ENCODE assay signal across 9 cellular contexts in the genomic region with DNA sequence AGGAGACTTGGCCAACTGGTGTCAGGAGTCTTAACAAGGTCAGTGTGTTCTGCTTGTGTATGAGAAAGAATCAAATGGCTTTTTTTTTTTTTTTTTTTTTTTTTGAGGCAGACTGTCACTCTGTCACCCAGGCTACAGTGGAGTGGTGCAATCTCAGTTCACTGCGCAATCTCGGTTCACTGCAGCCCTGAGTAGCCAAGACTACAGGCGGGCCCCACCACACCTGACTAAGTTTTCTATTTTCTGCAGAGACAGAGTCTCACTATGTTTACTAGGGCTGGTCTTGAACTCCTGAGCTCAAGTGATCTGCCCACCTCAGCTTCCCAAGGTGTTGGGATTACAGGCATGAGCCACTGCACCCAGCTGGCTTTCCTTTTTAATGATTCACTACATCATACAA. TPM values are rescaled to one million over a fixed set of nuclear protein-coding genes. Genes with fewer than 3 reads are reported as not detected.
DNase-seq lines count a peak whose midpoint lies in the region; ATAC-seq, FAIRE-seq and TF ChIP-seq lines count a peak whose summit lies in the region.
"Had no signal": no experiment of that assay in that cellular context is flagged by ENCODE, and none has a peak within 500 bp of the region (broad histone marks: within the 10 kb centered on the region; RNA-seq: fewer than 3 reads in every experiment).

No MANE protein-coding gene starts in this region.

- H3K27ac Mint-ChIP-seq in osteocyte (ENCODE audit: unreplicated experiment) = no peak overlapping the region

- POLR2A ChIA-PET in HepG2 (lab: Yijun Ruan, JAX) = no interaction called here
- POLR2A ChIA-PET in PC-3 (lab: Charles Lee; ENCODE audit: unreplicated experiment) = interaction anchor here (0.5 kb wide), 1 partner anchor 274 kb away, joined by 5 read pairs; no protein-coding TSS in a partner anchor

- in situ Hi-C loops in HepG2 (cut with HindIII; ENCODE audit: extremely low pct_ligation_motif_present, low pct_unique_long_range_greater_than_20kb) (no loop called here), gastrocnemius medialis (cut with MboI; ENCODE audit: low sequenced_read_pairs in 4 of 4) (no loop called here)

- 49% methylated on average over 3 of the region's 3 CpGs for WGBS in right lobe of liver (ENCODE audit: insufficient coverage, low coverage, low lambda C conversion rate, missing lambda C conversion rate)
- WGBS in HepG2 (ENCODE audit: low lambda C conversion rate) = 22% methylated on average over 3 of the region's 3 CpGs

- no peaks in the 10 kb centered on the region for H3K36me3 Mint-ChIP-seq in osteocyte (ENCODE audit: unreplicated experiment)

- BruUV-seq in HepG2 (replicated peaks; lab: Mats Ljungman, UMichigan) = no TSS peak
- no TSS peak for BruUV-seq in PC-3 (replicated peaks; lab: Mats Ljungman, UMichigan)

- no peaks in the 10 kb centered on the region for H3K9me3 Mint-ChIP-seq in osteocyte (ENCODE audit: unreplicated experiment)

- no peak for TF ChIP-seq EP300 in HepG2 (IDR thresholded peaks at IDR 0.05; ENCODE audit: low read depth in 2 of 2, low read length in 2 of 2)
- no peak for TF ChIP-seq EP300 in HepG2 (CRISPR knock-in tag; IDR thresholded peaks at IDR 0.05; ENCODE audit: borderline replicate concordance)

- no peak overlapping the region for H3K9ac ChIP-seq in HepG2 (ENCODE audit: insufficient read depth, low read depth, low read length)
- no peak overlapping the region for H3K9ac ChIP-seq in PC-3 (ENCODE audit: low read length)

- no peak for FAIRE-seq in HepG2 (lab: Jason Lieb, UNC)

- H3K27me3 ChIP-seq in right lobe of liver (no peaks in the 10 kb centered on the region), HepG2 (ENCODE audit: control insufficient read depth in 1 of 2, insufficient read depth in 2 of 2, low read length in 2 of 2) (no peaks in the 10 kb centered on the region), gastrocnemius medialis (peaks cover 0 to 3% (median 0%) of the 10 kb centered on the region in 3 donors), PC-3 (ENCODE audit: low read length) (no peaks in the 10 kb centered on the region)

- intact Hi-C loops in right lobe of liver (cut with DNase I) = no loop called here
- intact Hi-C loops in HepG2 (cut with micrococcal nuclease; ENCODE audit: unreplicated experiment) = no loop called here
- intact Hi-C loops in gastrocnemius medialis (cut with DNase I; ENCODE audit: low total_unique reads) = loop anchor here (5.0 kb wide), 1 partner anchor 66 kb away; no protein-coding TSS in a partner anchor
- intact Hi-C loops in PC-3 (cut with micrococcal nuclease) = no loop called here

- TF ChIP-seq CTCF in right lobe of liver (IDR thresholded peaks at IDR 0.05) (no peak), HepG2 (CRISPR knock-in tag; IDR thresholded peaks at IDR 0.05) (no peak), gastrocnemius medialis (IDR thresholded peaks at IDR 0.05 in 4 of 5, conservative IDR thresholded peaks at IDR 0.05 in 1 of 5) (no peak), osteocyte (IDR thresholded peaks at IDR 0.05) (no peak), PC-3 (conservative IDR thresholded peaks at IDR 0.05; ENCODE audit: low read depth, low read length) (no peak)

- H3F3A ChIP-seq in PC-3 (ENCODE audit: low read length, unreplicated experiment) = peaks cover 7% of the 10 kb centered on the region

- H3K4me3 ChIP-seq in right lobe of liver (no peak overlapping the region), HepG2 (replicated peaks in 1 of 3; ENCODE audit: insufficient read depth in 1 of 3, low read depth in 2 of 3, low read length in 3 of 3) (no peak overlapping the region), gastrocnemius medialis (no peak overlapping the region), PC-3 (ENCODE audit: low read length) (no peak overlapping the region)

- H3K4me1 ChIP-seq in right lobe of liver = no peaks in the 10 kb centered on the region
- no peaks in the 10 kb centered on the region for H3K4me1 ChIP-seq in HepG2 (ENCODE audit: insufficient read depth, low read length)
- peaks cover 0 to 10% of the 10 kb centered on the region in 2 donors for H3K4me1 ChIP-seq in gastrocnemius medialis
- peaks cover 53% of the 10 kb centered on the region for H3K4me1 ChIP-seq in PC-3 (ENCODE audit: insufficient read depth, low read length)

- H3K27me3 Mint-ChIP-seq in osteocyte (ENCODE audit: unreplicated experiment) = no peaks in the 10 kb centered on the region

- DNase-seq in right lobe of liver (no peak), HepG2 (ENCODE audit: low spot score) (no peak), gastrocnemius medialis (no peak), osteocyte (ENCODE audit: extremely low spot score, unreplicated experiment) (no peak), PC-3 (no peak)
- peak; percentile 72 for DNase-seq in activated effector memory CD4-positive, alpha-beta T cell treated with Interleukin-2 at 50 U/mL for 16 hours
- DNase-seq: NCI-H524 treated with DMSO at 0.1 percent for 48 hours had no signal

- H4K20me1 ChIP-seq in HepG2 (ENCODE audit: insufficient read depth, low read length) (no peaks in the 10 kb centered on the region), PC-3 (ENCODE audit: low read length) (no peaks in the 10 kb centered on the region)

- peaks cover 47% of the 10 kb centered on the region for H3K4me1 Mint-ChIP-seq in osteocyte (ENCODE audit: unreplicated experiment)

- H3K79me2 ChIP-seq in HepG2 (ENCODE audit: insufficient read depth, low read length) (no peaks in the 10 kb centered on the region), PC-3 (ENCODE audit: low read length) (peaks cover 1% of the 10 kb centered on the region)

- TF ChIP-seq POLR2A in right lobe of liver (IDR thresholded peaks at IDR 0.05) (no peak), HepG2 (IDR thresholded peaks at IDR 0.05; ENCODE audit: insufficient read depth in 1 of 2, low read depth in 2 of 2, low read length in 2 of 2) (no peak), gastrocnemius medialis (IDR thresholded peaks at IDR 0.05) (no peak)

- H3K9me3 ChIP-seq in right lobe of liver (no peaks in the 10 kb centered on the region), HepG2 (ENCODE audit: low read length) (no peaks in the 10 kb centered on the region), gastrocnemius medialis (no peaks in the 10 kb centered on the region), PC-3 (ENCODE audit: low read length) (no peaks in the 10 kb centered on the region)

- no peaks in the 10 kb centered on the region for H3K9me2 ChIP-seq in PC-3 (replicated peaks; ENCODE audit: low read length)

- H3K36me3 ChIP-seq in right lobe of liver (no peaks in the 10 kb centered on the region), HepG2 (replicated peaks in 1 of 2; ENCODE audit: control insufficient read depth in 1 of 2, insufficient read depth in 2 of 2, low read length in 2 of 2) (no peaks in the 10 kb centered on the region), gastrocnemius medialis (no peaks in the 10 kb centered on the region), PC-3 (ENCODE audit: low read depth, low read length) (no peaks in the 10 kb centered on the region)

- H3K27ac ChIP-seq in right lobe of liver = no peak overlapping the region
- H3K27ac ChIP-seq in HepG2 (ENCODE audit: extremely low read length, insufficient read depth, low read length) = no peak overlapping the region
- peak overlapping the region; percentile 2 to 61 (median 38) for H3K27ac ChIP-seq in gastrocnemius medialis
- H3K27ac ChIP-seq in PC-3 (ENCODE audit: low read length) = no peak overlapping the region

- H3K4me3 Mint-ChIP-seq in osteocyte (ENCODE audit: unreplicated experiment) = no peak overlapping the region

- H3K4me2 ChIP-seq in HepG2 (ENCODE audit: low read depth, low read length) (no peak overlapping the region), PC-3 (ENCODE audit: low read length) (no peak overlapping the region)

- CTCF ChIA-PET in HepG2 (lab: Yijun Ruan, JAX; ENCODE audit: low intra/inter-chr PET ratio, low total read pairs) (no interaction called here), PC-3 (lab: Charles Lee) (no interaction called here)

- no peak overlapping the region for H2AFZ ChIP-seq in HepG2 (ENCODE audit: low read length)
- H2AFZ ChIP-seq in PC-3 (ENCODE audit: low read length) = no peak overlapping the region

- no peak for TF ChIP-seq RAD21 in HepG2 (CRISPR knock-in tag; IDR thresholded peaks at IDR 0.05)

- ATAC-seq in right lobe of liver = peak; percentile 46 to 54 (median 50)
- ATAC-seq in HepG2 = no peak
- ATAC-seq in gastrocnemius medialis = peak in 1 of 2 donors; percentile 26
- no peak for ATAC-seq in PC-3
- no peak for ATAC-seq in GM18858 (IDR thresholded peaks at IDR 0.05; ENCODE audit: unreplicated experiment)
- no peak for ATAC-seq in HG02678 (IDR thresholded peaks at IDR 0.05; ENCODE audit: unreplicated experiment)

TF ChIP-seq in HepG2, 621 proteins besides CTCF, POLR2A, EP300 and RAD21 (continues in another document):
- no peak for TF ChIP-seq FOXA3 (CRISPR knock-in tag; IDR thresholded peaks at IDR 0.05)
- TF ChIP-seq BRD4 (CRISPR knock-in tag; IDR thresholded peaks at IDR 0.05) = no peak
- no peak for TF ChIP-seq DNMT3B (CRISPR knock-in tag; conservative IDR thresholded peaks at IDR 0.05)

RNA-seq across cellular contexts. Expression of a gene that starts 3.0 kb away (rescaled TPM):
- 1 to 10 TPM in 5 of 6 experiments, under 1 TPM in 1; 0.75 to 7.4 (median 2.2) TPM for total RNA-seq in right lobe of liver
- total RNA-seq in HepG2 (2016; rRNA removed; fragmentation: Illumina TruSeq; extraction: Trizol) = not detected in 2 replicates
- not detected in 2 replicates for total RNA-seq in HepG2 (2016; cell fraction: cytosol; rRNA removed; fragmentation: Illumina TruSeq; extraction: Trizol; ENCODE audit: low read depth)
- total RNA-seq in HepG2 (2016; cell fraction: insoluble cytoplasmic fraction; rRNA removed; fragmentation: Illumina TruSeq; extraction: Trizol) = not detected in 2 replicates
- total RNA-seq in HepG2 (2016; cell fraction: membrane; rRNA removed; fragmentation: Illumina TruSeq; extraction: Trizol) = not detected in 2 replicates
- total RNA-seq in HepG2 (2016; cell fraction: nucleus; rRNA removed; fragmentation: Illumina TruSeq; extraction: Trizol) = not detected in 2 replicates
- polyA plus RNA-seq in HepG2 (2011; rRNA removed) = not detected in 2 replicates
- not detected in 2 replicates for polyA plus RNA-seq in HepG2 (2011; cell fraction: cytosol; rRNA removed)
- polyA plus RNA-seq in HepG2 (2011; cell fraction: nucleus; rRNA removed) = not detected in 2 replicates
- polyA plus RNA-seq in HepG2 (2012) = not detected in 2 replicates
- not detected in 2 replicates for polyA plus RNA-seq in HepG2 (2016; cell fraction: cytosol; fragmentation: Illumina TruSeq; extraction: Trizol; ENCODE audit: low read depth)
- not detected in 2 replicates for polyA plus RNA-seq in HepG2 (2016; cell fraction: insoluble cytoplasmic fraction; fragmentation: Illumina TruSeq; extraction: Trizol; ENCODE audit: low read depth)
- not detected in 2 replicates for polyA plus RNA-seq in HepG2 (2016; cell fraction: membrane; fragmentation: Illumina TruSeq; extraction: Trizol; ENCODE audit: low read depth)
- polyA plus RNA-seq in HepG2 (2016; cell fraction: nucleus; fragmentation: Illumina TruSeq; extraction: Trizol; ENCODE audit: insufficient read depth, low read depth) = not detected in 2 replicates
- 3.3 TPM in 1 of 2 replicates, not detected in the other for polyA minus RNA-seq in HepG2 (2011; rRNA and poly(A)+ RNA removed; ENCODE audit: low replicate concordance)
- polyA minus RNA-seq in HepG2 (2011; cell fraction: cytosol; rRNA and poly(A)+ RNA removed) = not detected in 2 replicates
- polyA minus RNA-seq in HepG2 (2011; cell fraction: nucleus; rRNA and poly(A)+ RNA removed) = not detected in 2 replicates
- 1 to 10 TPM in 1 of 4 donors, under 1 TPM in 3; 0.29 to 1.0 (median 0.72) TPM for total RNA-seq in gastrocnemius medialis
- 0.43 and 0.44 TPM in 2 replicates for total RNA-seq in osteocyte
- total RNA-seq in PC-3 (2014; rRNA removed) = 7.1 and 7.4 TPM in 2 replicates

Comparison
In these comparisons a context has a peak if more than half of its experiments do, and no peak if none do; other contexts are left out.
1. ATAC-seq: peak in right lobe of liver (4 of 4); none in HepG2 (single experiment), PC-3 (single experiment), GM18858 (single experiment) and HG02678 (single experiment).
2. H3K27ac ChIP-seq: peak in gastrocnemius medialis (4 of 4); none in right lobe of liver (0 of 3), HepG2 (single experiment) and PC-3 (single experiment).